Comparison of ENCODE assay signal across 9 cellular contexts in the genomic region with DNA sequence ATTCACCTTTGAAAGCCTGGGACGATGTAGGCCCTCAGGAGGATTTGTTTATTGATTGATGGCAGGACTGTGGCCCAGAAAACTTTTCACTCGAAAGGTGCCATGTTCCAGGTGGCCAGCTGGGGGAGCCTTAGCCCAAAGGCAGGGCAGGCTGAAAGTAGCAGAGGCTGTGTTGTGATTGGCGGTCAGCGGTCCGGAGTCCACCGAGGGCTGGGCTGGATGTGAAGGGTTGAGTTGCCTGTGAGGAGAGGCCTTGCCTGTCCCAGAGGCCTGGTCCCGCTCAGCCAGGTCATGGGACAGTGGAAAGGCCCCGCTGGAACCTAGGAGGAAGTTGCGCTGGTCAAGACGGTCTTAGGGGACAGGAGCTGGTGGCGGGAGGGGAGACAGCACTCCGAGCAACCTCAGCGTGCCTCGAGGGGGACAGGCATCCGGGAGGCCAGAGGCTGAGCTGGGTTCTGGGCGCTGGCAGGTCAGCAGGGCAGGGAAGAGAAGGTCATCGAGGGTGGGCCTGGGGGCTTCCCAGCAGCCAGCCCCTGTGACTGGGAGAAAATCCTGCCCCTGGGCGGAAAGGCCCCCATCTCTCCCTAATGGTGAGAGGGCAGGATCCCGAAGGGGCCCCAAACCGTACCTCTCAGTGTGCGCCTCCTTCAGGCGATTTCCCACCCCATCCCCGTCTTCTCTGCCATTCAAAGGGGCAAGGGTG. TPM values are rescaled to one million over a fixed set of nuclear protein-coding genes. Genes with fewer than 3 reads are reported as not detected.
A peak's percentile ranks its signal among the peaks of the same experiment; 100 is the strongest.
DNase-seq lines count a peak whose midpoint lies in the region; ATAC-seq and TF ChIP-seq lines count a peak whose summit lies in the region.
"Had no signal": no experiment of that assay in that cellular context is flagged by ENCODE, and none has a peak within 500 bp of the region (broad histone marks: within the 10 kb centered on the region; RNA-seq: fewer than 3 reads in every experiment).

No MANE protein-coding gene starts in this region.

- H3K4me3 Mint-ChIP-seq in activated naive CD8-positive, alpha-beta T cell treated with anti-CD3 and anti-CD28 coated beads, Interleukin-2, amount 50 U/mL, for 24 hours: peak overlapping the region; percentile 49
- H3K4me3 Mint-ChIP-seq in stimulated activated effector memory CD8-positive, alpha-beta T cell treated with anti-CD3 and anti-CD28 coated beads, Interleukin-12 subunit alpha, Interleukin-12 subunit beta, amount 100 ng/mL, for 72 hours: peak overlapping the region; percentile 64

- DNase-seq in SHP77 treated with DMSO at 0.1 percent for 48 hours (lab: John Stamatoyannopoulos, UW) (peak; percentile 13), kidney glomerular epithelial cell (lab: John Stamatoyannopoulos, UW) (peak; percentile 6), prostate gland (ENCODE audit: low spot score) (no peak)
- peak; percentile 73 for DNase-seq in activated naive CD8-positive, alpha-beta T cell treated with anti-CD3 and anti-CD28 coated beads, Interleukin-2, amount 50 U/mL, for 24 hours
- DNase-seq in stimulated activated effector memory CD8-positive, alpha-beta T cell treated with anti-CD3 and anti-CD28 coated beads, Interleukin-12 subunit alpha, Interleukin-12 subunit beta, amount 100 ng/mL, for 72 hours (ENCODE audit: low spot score in 2 of 2): peak; percentile 50 to 78

- H3K36me3 ChIP-seq in BLaER1 (no peaks in the 10 kb centered on the region), prostate gland (no peaks in the 10 kb centered on the region)

- 57% methylated on average over 14 of the region's 23 CpGs for WGBS in prostate gland

- no peaks in the 10 kb centered on the region for H3K9me3 ChIP-seq in BLaER1
- no peaks in the 10 kb centered on the region for H3K9me3 ChIP-seq in prostate gland

- ATAC-seq in GM18519 (IDR thresholded peaks at IDR 0.05; ENCODE audit: low FRiP score, unreplicated experiment) (peak; percentile 82), HG03354 (IDR thresholded peaks at IDR 0.05; ENCODE audit: poor library complexity, severe bottlenecking, unreplicated experiment) (peak; percentile 80)
- peak; percentile 83 for ATAC-seq in activated naive CD8-positive, alpha-beta T cell treated with anti-CD3 and anti-CD28 coated beads, Interleukin-2, amount 50 U/mL, for 24 hours
- ATAC-seq in stimulated activated effector memory CD8-positive, alpha-beta T cell treated with anti-CD3 and anti-CD28 coated beads, Interleukin-12 subunit alpha, Interleukin-12 subunit beta, amount 100 ng/mL, for 72 hours: peak; percentile 86

- H3K27ac ChIP-seq in BLaER1: 0 out of 2 replicates have a peak overlapping the region, but pooled peaks have one; percentile 35
- H3K27ac ChIP-seq in prostate gland: no peak overlapping the region
- H3K27ac ChIP-seq: SK-N-MC had no signal

- no peaks in the 10 kb centered on the region for H3K36me3 Mint-ChIP-seq in activated naive CD8-positive, alpha-beta T cell treated with anti-CD3 and anti-CD28 coated beads, Interleukin-2, amount 50 U/mL, for 24 hours (ENCODE audit: low read depth)
- no peaks in the 10 kb centered on the region for H3K36me3 Mint-ChIP-seq in stimulated activated effector memory CD8-positive, alpha-beta T cell treated with anti-CD3 and anti-CD28 coated beads, Interleukin-12 subunit alpha, Interleukin-12 subunit beta, amount 100 ng/mL, for 72 hours

- no peaks in the 10 kb centered on the region for H3K27me3 Mint-ChIP-seq in activated naive CD8-positive, alpha-beta T cell treated with anti-CD3 and anti-CD28 coated beads, Interleukin-2, amount 50 U/mL, for 24 hours

- H3K4me3 ChIP-seq in BLaER1 (peak overlapping the region; percentile 28; the same call in 1 of the 2 replicates), prostate gland (no peak overlapping the region)
- H3K4me3 ChIP-seq: SK-N-MC had no signal

- H3K27me3 ChIP-seq in BLaER1: no peaks in the 10 kb centered on the region
- H3K27me3 ChIP-seq in prostate gland (replicated peaks; ENCODE audit: insufficient read depth): no peaks in the 10 kb centered on the region

- H3K27ac Mint-ChIP-seq in activated naive CD8-positive, alpha-beta T cell treated with anti-CD3 and anti-CD28 coated beads, Interleukin-2, amount 50 U/mL, for 24 hours: peak overlapping the region; percentile 62
- H3K27ac Mint-ChIP-seq in stimulated activated effector memory CD8-positive, alpha-beta T cell treated with anti-CD3 and anti-CD28 coated beads, Interleukin-12 subunit alpha, Interleukin-12 subunit beta, amount 100 ng/mL, for 72 hours: peak overlapping the region; percentile 89

- peaks cover 23% of the 10 kb centered on the region for H3K4me1 Mint-ChIP-seq in activated naive CD8-positive, alpha-beta T cell treated with anti-CD3 and anti-CD28 coated beads, Interleukin-2, amount 50 U/mL, for 24 hours
- H3K4me1 Mint-ChIP-seq in stimulated activated effector memory CD8-positive, alpha-beta T cell treated with anti-CD3 and anti-CD28 coated beads, Interleukin-12 subunit alpha, Interleukin-12 subunit beta, amount 100 ng/mL, for 72 hours: peaks cover 24% of the 10 kb centered on the region

- TF ChIP-seq CTCF in prostate gland (IDR thresholded peaks at IDR 0.05): peak in 2 of 4 experiments; percentile 19 to 29

- no peaks in the 10 kb centered on the region for H3K9me3 Mint-ChIP-seq in activated naive CD8-positive, alpha-beta T cell treated with anti-CD3 and anti-CD28 coated beads, Interleukin-2, amount 50 U/mL, for 24 hours
- no peaks in the 10 kb centered on the region for H3K9me3 Mint-ChIP-seq in stimulated activated effector memory CD8-positive, alpha-beta T cell treated with anti-CD3 and anti-CD28 coated beads, Interleukin-12 subunit alpha, Interleukin-12 subunit beta, amount 100 ng/mL, for 72 hours

- no peak for TF ChIP-seq POLR2A in prostate gland (IDR thresholded peaks at IDR 0.05)

- no peak overlapping the region for H3K9ac ChIP-seq in BLaER1

- H4K20me1 ChIP-seq in BLaER1: no peaks in the 10 kb centered on the region

- H3K4me2 ChIP-seq in BLaER1: peak overlapping the region; percentile 56

- peaks cover 34% of the 10 kb centered on the region for H3K4me1 ChIP-seq in BLaER1
- no peaks in the 10 kb centered on the region for H3K4me1 ChIP-seq in prostate gland (replicated peaks)

- intact Hi-C loops in prostate gland (cut with DNase I): no loop called here

RNA-seq across cellular contexts. Expression of a gene that starts 26.3 kb away (rescaled TPM):
- total RNA-seq in prostate gland: not detected

RNA-seq across cellular contexts. Expression of a gene that starts 39.2 kb away (rescaled TPM):
- total RNA-seq in prostate gland: 10 to 100 TPM; 49.5 to 64.4 TPM

RNA-seq across cellular contexts. Expression of a gene that starts 52.0 kb away (rescaled TPM):
- total RNA-seq in prostate gland: 10 to 100 TPM; 57.0 to 91.2 TPM

RNA-seq across cellular contexts. Expression of a gene that starts 52.3 kb away (rescaled TPM):
- total RNA-seq in prostate gland: 10 to 100 TPM in 1 of 2 donors, 1 to 10 TPM in 1; 2.4 to 11.1 TPM
